In the genomic region with DNA sequence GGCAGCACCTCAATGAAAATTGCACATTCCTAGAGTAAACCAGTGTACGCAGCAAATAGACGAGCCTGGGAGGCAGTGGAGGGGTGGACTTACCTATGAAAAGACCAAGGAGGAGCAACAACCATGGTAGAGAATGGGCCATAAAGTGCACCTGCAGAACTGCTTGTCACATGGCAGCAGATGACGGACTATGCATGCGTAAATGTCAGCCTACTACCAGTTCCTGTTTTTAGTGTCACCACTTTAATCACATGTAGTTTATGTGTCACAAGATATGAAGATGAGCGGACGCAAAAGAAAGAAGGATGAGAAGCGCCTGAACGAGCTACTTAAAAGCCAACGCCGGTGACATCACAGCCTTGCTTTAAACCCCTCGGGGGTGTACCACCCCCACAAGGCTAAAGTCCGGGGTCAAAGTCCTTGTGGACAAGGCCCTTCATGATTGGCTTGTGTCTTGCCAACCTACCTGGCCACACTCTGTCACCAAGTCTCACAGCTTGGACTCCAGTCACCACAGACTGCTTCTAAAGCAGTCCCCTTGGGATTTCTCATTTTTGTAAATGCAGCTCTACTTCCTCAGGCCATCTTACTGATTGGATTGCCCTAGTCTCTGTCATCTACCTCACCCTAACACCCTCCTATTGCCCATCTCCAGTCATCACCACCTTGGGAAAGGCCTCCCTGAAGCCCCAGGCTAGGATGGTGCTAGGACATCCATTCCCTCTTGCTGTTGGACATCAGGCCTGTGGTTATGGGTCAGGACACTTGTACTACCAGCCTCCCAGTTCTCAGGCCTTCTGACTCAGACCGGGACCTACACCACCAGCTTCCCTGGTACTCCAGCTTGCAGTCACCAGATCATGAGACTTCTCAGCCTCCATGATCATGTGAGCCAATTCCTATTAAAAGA, we compare ENCODE assay signal across 10 cellular contexts. TPM values are rescaled to one million over a fixed set of nuclear protein-coding genes. Genes with fewer than 3 reads are reported as not detected.
DNase-seq lines count a peak whose midpoint lies in the region; ATAC-seq and TF ChIP-seq lines count a peak whose summit lies in the region.
"Had no signal": no experiment of that assay in that cellular context is flagged by ENCODE, and none has a peak within 500 bp of the region (broad histone marks: within the 10 kb centered on the region; RNA-seq: fewer than 3 reads in every experiment).

No MANE protein-coding gene starts in this region.

- H3K9me3 Mint-ChIP-seq in memory B cell: no peaks in the 10 kb centered on the region
- peaks cover under 1% of the 10 kb centered on the region for H3K9me3 Mint-ChIP-seq in activated CD8-positive, alpha-beta T cell treated with anti-CD3 and anti-CD28 coated beads for 36 hours
- H3K9me3 Mint-ChIP-seq in activated T-cell treated with anti-CD3 and anti-CD28 coated beads, Interleukin-2, amount 50 U/mL, for 24 hours: no peaks in the 10 kb centered on the region

- H3K27ac Mint-ChIP-seq in memory B cell: peak overlapping the region; percentile 100
- H3K27ac Mint-ChIP-seq in activated CD8-positive, alpha-beta T cell treated with anti-CD3 and anti-CD28 coated beads for 36 hours: no peak overlapping the region
- H3K27ac Mint-ChIP-seq in activated T-cell treated with anti-CD3 and anti-CD28 coated beads, Interleukin-2, amount 50 U/mL, for 24 hours: no peak overlapping the region

- H3K4me3 Mint-ChIP-seq in memory B cell: peak overlapping the region; percentile 27
- H3K4me3 Mint-ChIP-seq in activated CD8-positive, alpha-beta T cell treated with anti-CD3 and anti-CD28 coated beads for 36 hours: no peak overlapping the region
- no peak overlapping the region for H3K4me3 Mint-ChIP-seq in activated T-cell treated with anti-CD3 and anti-CD28 coated beads, Interleukin-2, amount 50 U/mL, for 24 hours

- intact Hi-C loops in activated CD8-positive, alpha-beta T cell treated with anti-CD3 and anti-CD28 coated beads for 36 hours (cut with micrococcal nuclease): no loop called here

- H3K4me1 Mint-ChIP-seq in memory B cell: peaks cover 23% of the 10 kb centered on the region
- peaks cover 7% of the 10 kb centered on the region for H3K4me1 Mint-ChIP-seq in activated CD8-positive, alpha-beta T cell treated with anti-CD3 and anti-CD28 coated beads for 36 hours (ENCODE audit: low read depth)
- H3K4me1 Mint-ChIP-seq in activated T-cell treated with anti-CD3 and anti-CD28 coated beads, Interleukin-2, amount 50 U/mL, for 24 hours (ENCODE audit: low read depth): peaks cover 13% of the 10 kb centered on the region

- H3K36me3 Mint-ChIP-seq in memory B cell: no peaks in the 10 kb centered on the region
- no peaks in the 10 kb centered on the region for H3K36me3 Mint-ChIP-seq in activated CD8-positive, alpha-beta T cell treated with anti-CD3 and anti-CD28 coated beads for 36 hours (ENCODE audit: low read depth)
- H3K36me3 Mint-ChIP-seq in activated T-cell treated with anti-CD3 and anti-CD28 coated beads, Interleukin-2, amount 50 U/mL, for 24 hours (ENCODE audit: low read depth): no peaks in the 10 kb centered on the region

- TF ChIP-seq CTCF in activated CD8-positive, alpha-beta T cell treated with anti-CD3 and anti-CD28 coated beads for 36 hours (IDR thresholded peaks at IDR 0.05): no peak

- no peaks in the 10 kb centered on the region for H3K27me3 Mint-ChIP-seq in memory B cell
- no peaks in the 10 kb centered on the region for H3K27me3 Mint-ChIP-seq in activated CD8-positive, alpha-beta T cell treated with anti-CD3 and anti-CD28 coated beads for 36 hours
- H3K27me3 Mint-ChIP-seq in activated T-cell treated with anti-CD3 and anti-CD28 coated beads, Interleukin-2, amount 50 U/mL, for 24 hours: no peaks in the 10 kb centered on the region

- POLR2A ChIA-PET in activated CD8-positive, alpha-beta T cell treated with anti-CD3 and anti-CD28 coated beads for 36 hours (lab: Charles Lee): interaction anchor here (1.0 to 1.1 kb wide), 2 partner anchors 17 to 82 kb away, joined by 3 to 4 read pairs; no protein-coding TSS in a partner anchor

- CTCF ChIA-PET in activated CD8-positive, alpha-beta T cell treated with anti-CD3 and anti-CD28 coated beads for 36 hours (lab: Charles Lee): interaction anchor here (1.0 to 12.4 kb wide), 4 partner anchors 12 to 162 kb away, joined by 3 to 186 read pairs (median 4); no protein-coding TSS in a partner anchor

- ATAC-seq in GM18519 (IDR thresholded peaks at IDR 0.05; ENCODE audit: low FRiP score, unreplicated experiment) (peak; percentile 83), GM21619 (IDR thresholded peaks at IDR 0.05; ENCODE audit: unreplicated experiment) (peak; percentile 77), HG03521 (IDR thresholded peaks at IDR 0.05; ENCODE audit: unreplicated experiment) (peak; percentile 91), memory B cell (ENCODE audit: low read depth) (peak; percentile 84)
- ATAC-seq in activated CD8-positive, alpha-beta T cell treated with anti-CD3 and anti-CD28 coated beads for 36 hours: no peak

- DNase-seq in memory B cell (ENCODE audit: low spot score in 2 of 2): peak; percentile 81 to 84
- DNase-seq in activated CD8-positive, alpha-beta T cell treated with anti-CD3 and anti-CD28 coated beads for 36 hours: no peak
- DNase-seq in stimulated activated CD4-positive, alpha-beta T cell treated with anti-CD3 and anti-CD28 coated beads, Interleukin-2, amount 100 ng/mL, for 24 hours: no peak
- DNase-seq in activated effector memory CD4-positive, alpha-beta T cell treated with Interleukin-2 at 50 U/mL for 16 hours: no peak
- no peak for DNase-seq in activated T-cell treated with anti-CD3 and anti-CD28 coated beads, Interleukin-2, amount 50 U/mL, for 24 hours
- DNase-seq: activated gamma-delta T cell treated with Interleukin-2 at 50 U/mL for 16 hours, NCI-H510A treated with DMSO at 0.1 percent for 48 hours had no signal

RNA-seq across cellular contexts. Expression of gene LY9, which starts 6.0 kb away (rescaled TPM):
- 10 to 100 TPM; 19.1 to 19.5 TPM for total RNA-seq in activated CD8-positive, alpha-beta T cell treated with anti-CD3 and anti-CD28 coated beads for 36 hours

RNA-seq across cellular contexts. Expression of gene SLAMF7, which starts 50.9 kb away (rescaled TPM):
- total RNA-seq in activated CD8-positive, alpha-beta T cell treated with anti-CD3 and anti-CD28 coated beads for 36 hours: 10 to 100 TPM; 90.0 to 93.5 TPM

Comparison
In these comparisons a context has a peak if more than half of its experiments do, and no peak if none do; other contexts are left out.
1. DNase-seq: peak in memory B cell (2 of 2); none in activated CD8-positive, alpha-beta T cell treated with anti-CD3 and anti-CD28 coated beads for 36 hours (single experiment), stimulated activated CD4-positive, alpha-beta T cell treated with anti-CD3 and anti-CD28 coated beads, Interleukin-2, amount 100 ng/mL, for 24 hours (0 of 2), activated effector memory CD4-positive, alpha-beta T cell treated with Interleukin-2 at 50 U/mL for 16 hours (single experiment) and activated T-cell treated with anti-CD3 and anti-CD28 coated beads, Interleukin-2, amount 50 U/mL, for 24 hours (single experiment).